In the genomic region with DNA sequence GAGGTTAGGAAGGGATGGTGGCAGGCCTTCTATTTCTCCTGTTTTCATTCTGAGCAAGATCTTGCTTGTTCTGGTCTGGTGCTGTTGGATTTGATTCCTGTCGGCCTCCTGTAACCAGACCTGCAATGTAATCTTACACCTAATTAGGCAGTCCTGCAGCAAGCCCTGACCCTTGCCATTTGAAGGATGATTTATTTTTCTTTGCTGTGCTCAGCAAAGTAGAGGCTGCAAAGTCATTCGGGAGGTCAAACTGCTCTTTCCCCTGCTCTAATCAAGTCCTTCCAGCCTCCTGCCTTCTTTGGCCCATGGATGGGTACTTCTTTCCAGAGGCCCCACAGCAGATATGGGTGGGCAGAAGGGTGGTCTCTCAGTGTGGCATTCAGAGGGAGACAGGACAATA, we compare ENCODE assay signal across 15 cellular contexts.
DNase-seq lines count a peak whose midpoint lies in the region; TF ChIP-seq lines count a peak whose summit lies in the region.
"Had no signal": no experiment of that assay in that cellular context is flagged by ENCODE, and none has a peak within 500 bp of the region (broad histone marks: within the 10 kb centered on the region; RNA-seq: fewer than 3 reads in every experiment).

No MANE protein-coding gene starts in this region.

- peaks cover 5% of the 10 kb centered on the region for H3K27me3 Mint-ChIP-seq in nephron progenitor cell (ENCODE audit: low read depth, poor library complexity)
- H3K27me3 Mint-ChIP-seq in activated naive CD4-positive, alpha-beta T cell treated with anti-CD3 and anti-CD28 coated beads, Interleukin-2, amount 10 ng/mL, durations not matched to agents 7 days and 5 days, result no peaks in the 10 kb centered on the region
- H3K27me3 Mint-ChIP-seq in immature natural killer cell (ENCODE audit: low read depth in 3 of 3), result peaks cover 0 to 13% (median 0%) of the 10 kb centered on the region in 3 donors

- H3K4me1 ChIP-seq in sigmoid colon, result no peaks in the 10 kb centered on the region

- H3K4me1 Mint-ChIP-seq in nephron progenitor cell (peaks cover 42% of the 10 kb centered on the region), immature natural killer cell (no peaks in the 10 kb centered on the region)
- no peaks in the 10 kb centered on the region for H3K4me1 Mint-ChIP-seq in activated naive CD4-positive, alpha-beta T cell treated with anti-CD3 and anti-CD28 coated beads, Interleukin-2, amount 10 ng/mL, durations not matched to agents 7 days and 5 days
- H3K4me1 Mint-ChIP-seq: activated naive CD8-positive, alpha-beta T cell treated with anti-CD3 and anti-CD28 coated beads, Interleukin-2, amount 10 ng/mL, durations not matched to agents 7 days and 5 days; T-helper 17 cell had no signal

- TF ChIP-seq CTCF in nephron progenitor cell (IDR thresholded peaks at IDR 0.05) (no peak), sigmoid colon (IDR thresholded peaks at IDR 0.05) (no peak)

- CTCF ChIA-PET in activated naive CD4-positive, alpha-beta T cell treated with anti-CD3 and anti-CD28 coated beads, Interleukin-2, amount 10 ng/mL, durations not matched to agents 7 days and 5 days (lab: Charles Lee), result interaction anchor here (0.9 kb wide), 1 partner anchor 11 kb away, joined by 3 read pairs; no protein-coding TSS in a partner anchor

- WGBS in sigmoid colon, 2 donors, result 85 to 87% methylated on average over 2 of the region's 2 CpGs

- peak overlapping the region in 2 of 4 donors; percentile 13 to 62 for H3K27ac ChIP-seq in sigmoid colon

- H3K9me3 Mint-ChIP-seq in nephron progenitor cell (peaks cover 17% of the 10 kb centered on the region), immature natural killer cell (peaks cover 0 to 2% (median 0%) of the 10 kb centered on the region in 6 donors)
- no peaks in the 10 kb centered on the region for H3K9me3 Mint-ChIP-seq in activated naive CD4-positive, alpha-beta T cell treated with anti-CD3 and anti-CD28 coated beads, Interleukin-2, amount 10 ng/mL, durations not matched to agents 7 days and 5 days
- H3K9me3 Mint-ChIP-seq: activated naive CD8-positive, alpha-beta T cell treated with anti-CD3 and anti-CD28 coated beads, Interleukin-2, amount 10 ng/mL, durations not matched to agents 7 days and 5 days had no signal

- H3K27ac Mint-ChIP-seq in nephron progenitor cell, result peak overlapping the region; percentile 67
- no peak overlapping the region for H3K27ac Mint-ChIP-seq in activated naive CD4-positive, alpha-beta T cell treated with anti-CD3 and anti-CD28 coated beads, Interleukin-2, amount 10 ng/mL, durations not matched to agents 7 days and 5 days
- no peak overlapping the region for H3K27ac Mint-ChIP-seq in immature natural killer cell
- H3K27ac Mint-ChIP-seq: activated CD4-positive, alpha-beta T cell treated with anti-CD3 and anti-CD28 coated beads for 36 hours; activated naive CD8-positive, alpha-beta T cell treated with anti-CD3 and anti-CD28 coated beads, Interleukin-2, amount 10 ng/mL, durations not matched to agents 7 days and 5 days; progenitor cell of endocrine pancreas; T-helper 17 cell had no signal

- intact Hi-C loops in sigmoid colon (cut with DNase I), result no loop called here

- H3K4me3 Mint-ChIP-seq in nephron progenitor cell, result peak overlapping the region; percentile 56
- no peak overlapping the region for H3K4me3 Mint-ChIP-seq in activated naive CD4-positive, alpha-beta T cell treated with anti-CD3 and anti-CD28 coated beads, Interleukin-2, amount 10 ng/mL, durations not matched to agents 7 days and 5 days
- no peak overlapping the region for H3K4me3 Mint-ChIP-seq in immature natural killer cell
- H3K4me3 Mint-ChIP-seq: activated CD4-positive, alpha-beta T cell treated with anti-CD3 and anti-CD28 coated beads for 36 hours; activated naive CD8-positive, alpha-beta T cell treated with anti-CD3 and anti-CD28 coated beads, Interleukin-2, amount 10 ng/mL, durations not matched to agents 7 days and 5 days; T-helper 17 cell had no signal

- no peaks in the 10 kb centered on the region for H3K36me3 ChIP-seq in sigmoid colon

- H3K4me3 ChIP-seq in sigmoid colon, result no peak overlapping the region
- H3K4me3 ChIP-seq: tibial nerve had no signal

- no peaks in the 10 kb centered on the region for H3K27me3 ChIP-seq in sigmoid colon
- H3K27me3 ChIP-seq: tibial nerve had no signal

- DNase-seq in ELF-1 (ENCODE audit: low read depth, low spot score), result peak; percentile 50
- peak; percentile 72 for DNase-seq in NCI-H510A treated with DMSO at 0.1 percent for 48 hours (lab: John Stamatoyannopoulos, UW)
- peak; percentile 65 for DNase-seq in fibroblast of gingiva (ENCODE audit: low read depth)
- DNase-seq in nephron progenitor cell, result peak; percentile 60
- DNase-seq in sigmoid colon, result no peak
- no peak for DNase-seq in activated naive CD4-positive, alpha-beta T cell treated with anti-CD3 and anti-CD28 coated beads, Interleukin-2, amount 10 ng/mL, durations not matched to agents 7 days and 5 days
- DNase-seq in immature natural killer cell, result no peak
- DNase-seq in GM19240 (ENCODE audit: insufficient read length, low spot score), result no peak
- DNase-seq: activated CD4-positive, alpha-beta T cell treated with anti-CD3 and anti-CD28 coated beads for 36 hours; activated naive CD8-positive, alpha-beta T cell treated with anti-CD3 and anti-CD28 coated beads, Interleukin-2, amount 10 ng/mL, durations not matched to agents 7 days and 5 days; activated T-cell treated with anti-CD3 and anti-CD28 coated beads for 4 hours; NCI-H524; T-helper 17 cell had no signal

- H3K36me3 Mint-ChIP-seq in nephron progenitor cell (ENCODE audit: low read depth) (no peaks in the 10 kb centered on the region), immature natural killer cell (no peaks in the 10 kb centered on the region)
- H3K36me3 Mint-ChIP-seq in activated naive CD4-positive, alpha-beta T cell treated with anti-CD3 and anti-CD28 coated beads, Interleukin-2, amount 10 ng/mL, durations not matched to agents 7 days and 5 days, result no peaks in the 10 kb centered on the region
- H3K36me3 Mint-ChIP-seq: activated naive CD8-positive, alpha-beta T cell treated with anti-CD3 and anti-CD28 coated beads, Interleukin-2, amount 10 ng/mL, durations not matched to agents 7 days and 5 days had no signal

- no peak for TF ChIP-seq EP300 in sigmoid colon (IDR thresholded peaks at IDR 0.05)

- H3K9me3 ChIP-seq in sigmoid colon, result no peaks in the 10 kb centered on the region

- no peak for TF ChIP-seq POLR2A in sigmoid colon (IDR thresholded peaks at IDR 0.05)

Comparison
In these comparisons a context has a peak if more than half of its experiments do, and no peak if none do; other contexts are left out.
1. DNase-seq: peak in ELF-1 (single experiment), NCI-H510A treated with DMSO at 0.1 percent for 48 hours (single experiment), fibroblast of gingiva (single experiment) and nephron progenitor cell (single experiment); none in sigmoid colon (single experiment), activated naive CD4-positive, alpha-beta T cell treated with anti-CD3 and anti-CD28 coated beads, Interleukin-2, amount 10 ng/mL, durations not matched to agents 7 days and 5 days (single experiment), immature natural killer cell (0 of 3) and GM19240 (single experiment).